In genomic region chr17:59707971-59708425, GRCh38 we compare ENCODE assay signal across 8 cellular contexts. TPM values are rescaled to one million over a fixed set of nuclear protein-coding genes. Genes with fewer than 3 reads are reported as not detected.
DNase-seq lines count a peak whose midpoint lies in the region; ATAC-seq and TF ChIP-seq lines count a peak whose summit lies in the region.

No MANE protein-coding gene starts in this region.

- no peaks in the 10 kb centered on the region for H3K9me3 Mint-ChIP-seq in activated T-cell treated with anti-CD3 and anti-CD28 coated beads, Interleukin-2, amount 50 U/mL, for 4 hours
- no peaks in the 10 kb centered on the region for H3K9me3 Mint-ChIP-seq in activated B cell treated with CpG ODN at 0.5 μM for 24 hours

- H3K27me3 ChIP-seq in cardiac muscle cell, result no peaks in the 10 kb centered on the region

- peak overlapping the region; percentile 90 for H3K27ac ChIP-seq in cardiac muscle cell

- peak overlapping the region; percentile 81 for H3K4me3 ChIP-seq in cardiac muscle cell
- peak overlapping the region; percentile 86 for H3K4me3 ChIP-seq in skeletal muscle cell (ENCODE audit: low read depth, low read length)

- peak in 1 of 2 donors; percentile 2 for ATAC-seq in activated T-cell treated with anti-CD3 and anti-CD28 coated beads, Interleukin-2, amount 50 U/mL, for 4 hours
- ATAC-seq in activated B cell treated with CpG ODN at 0.5 μM for 24 hours (ENCODE audit: low read depth) (no peak), GM21723 (IDR thresholded peaks at IDR 0.05; ENCODE audit: unreplicated experiment) (no peak)

- no peak for DNase-seq in activated T-cell treated with anti-CD3 and anti-CD28 coated beads, Interleukin-2, amount 50 U/mL, for 4 hours
- DNase-seq in activated T-cell treated with anti-CD3 and anti-CD28 coated beads, Interleukin-2, amount 50 U/mL, for 48 hours, result no peak
- DNase-seq in activated B cell treated with CpG ODN at 0.5 μM for 24 hours (no peak), cardiac muscle cell (ENCODE audit: low read depth in 1 of 2, low spot score in 1 of 2) (peak in 1 of 2 donors; percentile 39), skeletal muscle cell (ENCODE audit: low read depth) (no peak), DMS79 (lab: John Stamatoyannopoulos, UW) (no peak)
- no peak for DNase-seq in activated CD4-positive, alpha-beta T cell treated with anti-CD3 and anti-CD28 coated beads for 48 hours

- TF ChIP-seq CTCF in activated B cell treated with CpG ODN at 0.5 μM for 24 hours (IDR thresholded peaks at IDR 0.05) (no peak), cardiac muscle cell (IDR thresholded peaks at IDR 0.05; ENCODE audit: low read depth, low read length) (no peak)

- CTCF ChIA-PET in activated B cell treated with CpG ODN at 0.5 μM for 24 hours (lab: Charles Lee), result interaction anchor here (1.2 to 1.3 kb wide), 2 partner anchors 39 to 44 kb away, joined by 3 read pairs; no protein-coding TSS in a partner anchor

- peak overlapping the region; percentile 96 for H3K4me3 Mint-ChIP-seq in activated T-cell treated with anti-CD3 and anti-CD28 coated beads, Interleukin-2, amount 50 U/mL, for 4 hours
- H3K4me3 Mint-ChIP-seq in activated B cell treated with CpG ODN at 0.5 μM for 24 hours, result peak overlapping the region; percentile 99

- POLR2A ChIA-PET in activated B cell treated with CpG ODN at 0.5 μM for 24 hours (lab: Charles Lee), result interaction anchor here (0.6 to 2.4 kb wide), 8 partner anchors 9 to 478 kb away, joined by 3 to 45 read pairs (median 8); partner anchors contain the start of genes CLTC, DHX40, RNFT1 and RPS6KB1

- H3K36me3 ChIP-seq in cardiac muscle cell, result no peaks in the 10 kb centered on the region

- peaks cover 20% of the 10 kb centered on the region for H3K36me3 Mint-ChIP-seq in activated T-cell treated with anti-CD3 and anti-CD28 coated beads, Interleukin-2, amount 50 U/mL, for 4 hours (ENCODE audit: insufficient read depth)
- peaks cover 26% of the 10 kb centered on the region for H3K36me3 Mint-ChIP-seq in activated B cell treated with CpG ODN at 0.5 μM for 24 hours (ENCODE audit: low read depth)

- peaks cover 17% of the 10 kb centered on the region for H3K4me1 ChIP-seq in cardiac muscle cell (ENCODE audit: low read depth)

- H3K9me3 ChIP-seq in cardiac muscle cell (ENCODE audit: low read depth), result no peaks in the 10 kb centered on the region

- H3K4me1 Mint-ChIP-seq in activated T-cell treated with anti-CD3 and anti-CD28 coated beads, Interleukin-2, amount 50 U/mL, for 4 hours (ENCODE audit: low read depth), result peaks cover 53% of the 10 kb centered on the region
- peaks cover 74% of the 10 kb centered on the region for H3K4me1 Mint-ChIP-seq in activated B cell treated with CpG ODN at 0.5 μM for 24 hours

- H3K27ac Mint-ChIP-seq in activated B cell treated with CpG ODN at 0.5 μM for 24 hours, result peak overlapping the region; percentile 97

- intact Hi-C loops in activated B cell treated with CpG ODN at 0.5 μM for 24 hours (cut with micrococcal nuclease), result loop anchor here (1.0 to 5.0 kb wide), 6 partner anchors 12 to 185 kb away; partner anchors contain the start of genes CLTC, DHX40 and RPS6KB1

- no peaks in the 10 kb centered on the region for H3K27me3 Mint-ChIP-seq in activated T-cell treated with anti-CD3 and anti-CD28 coated beads, Interleukin-2, amount 50 U/mL, for 4 hours (ENCODE audit: low read depth)
- no peaks in the 10 kb centered on the region for H3K27me3 Mint-ChIP-seq in activated B cell treated with CpG ODN at 0.5 μM for 24 hours

RNA-seq across cellular contexts. Expression of gene VMP1, which starts 0.5 kb away (rescaled TPM):
- total RNA-seq in activated T-cell treated with anti-CD3 and anti-CD28 coated beads, Interleukin-2, amount 50 U/mL, for 4 hours, result 100 to 1,000 TPM; 128 to 138 (median 134) TPM
- 158 and 176 TPM in 2 replicates for total RNA-seq in activated B cell treated with CpG ODN at 0.5 μM for 24 hours
- total RNA-seq in cardiac muscle cell, result 73.9 and 91.3 TPM in 2 replicates
- 62.6 and 65.0 TPM in 2 replicates for polyA plus RNA-seq in cardiac muscle cell

RNA-seq across cellular contexts. Expression of gene PTRH2, which starts 0.8 kb away (rescaled TPM):
- 10 to 100 TPM; 45.4 to 50.9 (median 47.4) TPM for total RNA-seq in activated T-cell treated with anti-CD3 and anti-CD28 coated beads, Interleukin-2, amount 50 U/mL, for 4 hours
- 27.0 and 29.9 TPM in 2 replicates for total RNA-seq in activated B cell treated with CpG ODN at 0.5 μM for 24 hours
- 9.3 and 12.0 TPM in 2 replicates for total RNA-seq in cardiac muscle cell
- polyA plus RNA-seq in cardiac muscle cell, result 17.7 and 22.9 TPM in 2 replicates
